1 cellular context compared by ENCODE assay signal in genomic region chr14:53060046-53060445, GRCh38.
TF ChIP-seq lines count a peak whose summit lies in the region.

No MANE protein-coding gene starts in this region.

TF ChIP-seq in HepG2, 621 proteins besides CTCF, POLR2A, EP300 and RAD21 (continued from another document):
- TF ChIP-seq, protein P1, sequence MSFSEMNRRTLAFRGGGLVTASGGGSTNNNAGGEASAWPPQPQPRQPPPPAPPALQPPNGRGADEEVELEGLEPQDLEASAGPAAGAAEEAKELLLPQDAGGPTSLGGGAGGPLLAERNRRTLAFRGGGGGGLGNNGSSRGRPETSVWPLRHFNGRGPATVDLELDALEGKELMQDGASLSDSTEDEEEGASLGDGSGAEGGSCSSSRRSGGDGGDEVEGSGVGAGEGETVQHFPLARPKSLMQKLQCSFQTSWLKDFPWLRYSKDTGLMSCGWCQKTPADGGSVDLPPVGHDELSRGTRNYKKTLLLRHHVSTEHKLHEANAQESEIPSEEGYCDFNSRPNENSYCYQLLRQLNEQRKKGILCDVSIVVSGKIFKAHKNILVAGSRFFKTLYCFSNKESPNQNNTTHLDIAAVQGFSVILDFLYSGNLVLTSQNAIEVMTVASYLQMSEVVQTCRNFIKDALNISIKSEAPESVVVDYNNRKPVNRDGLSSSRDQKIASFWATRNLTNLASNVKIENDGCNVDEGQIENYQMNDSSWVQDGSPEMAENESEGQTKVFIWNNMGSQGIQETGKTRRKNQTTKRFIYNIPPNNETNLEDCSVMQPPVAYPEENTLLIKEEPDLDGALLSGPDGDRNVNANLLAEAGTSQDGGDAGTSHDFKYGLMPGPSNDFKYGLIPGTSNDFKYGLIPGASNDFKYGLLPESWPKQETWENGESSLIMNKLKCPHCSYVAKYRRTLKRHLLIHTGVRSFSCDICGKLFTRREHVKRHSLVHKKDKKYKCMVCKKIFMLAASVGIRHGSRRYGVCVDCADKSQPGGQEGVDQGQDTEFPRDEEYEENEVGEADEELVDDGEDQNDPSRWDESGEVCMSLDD (CRISPR knock-in tag; IDR thresholded peaks at IDR 0.05; ENCODE audit: borderline replicate concordance), result no peak
- TF ChIP-seq KLF12 (CRISPR knock-in tag; IDR thresholded peaks at IDR 0.05; ENCODE audit: borderline replicate concordance) (no peak), SATB2 (CRISPR knock-in tag; IDR thresholded peaks at IDR 0.05) (no peak), KDM5A (IDR thresholded peaks at IDR 0.05; ENCODE audit: borderline replicate concordance, low read length) (no peak), E2F5 (CRISPR knock-in tag; conservative IDR thresholded peaks at IDR 0.05) (no peak), CENPT (CRISPR knock-in tag; IDR thresholded peaks at IDR 0.05; ENCODE audit: low read depth) (no peak), ZNF644 (CRISPR knock-in tag; IDR thresholded peaks at IDR 0.05; ENCODE audit: low read depth) (no peak)
TF ChIP-seq in HepG2: peak in this region for 0.
